Comparison of ENCODE assay signal across 22 cellular contexts in the genomic region with DNA sequence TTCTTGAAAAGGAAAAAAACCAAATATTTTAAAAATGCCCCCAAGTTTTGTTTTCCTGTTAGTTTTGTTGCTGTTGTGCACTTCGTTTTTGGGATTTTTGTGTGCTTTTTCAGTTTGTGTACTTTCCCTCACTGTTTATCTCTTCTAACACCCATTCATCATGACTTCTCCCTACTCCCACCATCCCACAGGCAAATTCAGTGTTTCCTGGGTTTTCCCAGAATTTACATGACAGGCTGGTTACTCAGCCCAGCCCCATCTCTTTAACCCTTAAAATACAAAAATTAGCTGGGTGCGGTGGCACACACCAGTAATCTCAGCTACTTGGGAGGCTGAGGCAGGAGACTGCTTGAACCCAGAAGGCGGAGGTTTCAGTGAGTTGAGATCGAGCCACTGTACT. TPM values are rescaled to one million over a fixed set of nuclear protein-coding genes. Genes with fewer than 3 reads are reported as not detected.
DNase-seq lines count a peak whose midpoint lies in the region; ATAC-seq and TF ChIP-seq lines count a peak whose summit lies in the region.
"Had no signal": no experiment of that assay in that cellular context is flagged by ENCODE, and none has a peak within 500 bp of the region (broad histone marks: within the 10 kb centered on the region; RNA-seq: fewer than 3 reads in every experiment).

No MANE protein-coding gene starts in this region.

- peaks cover 2% of the 10 kb centered on the region; the same call in 1 of the 2 replicates for H3K9me3 ChIP-seq in IMR-90 (ENCODE audit: control insufficient read depth, insufficient read depth, low read length)
- H3K9me3 ChIP-seq in adipocyte (ENCODE audit: control insufficient read depth, low read length) = no peaks in the 10 kb centered on the region

- H3K36me3 ChIP-seq in IMR-90 (ENCODE audit: control insufficient read depth, insufficient read depth, low read length) = peaks cover 1% of the 10 kb centered on the region
- H3K36me3 ChIP-seq in adipocyte (ENCODE audit: control insufficient read depth, insufficient read depth, low read length, severe bottlenecking) = no peaks in the 10 kb centered on the region

- peaks cover 31% of the 10 kb centered on the region for H3K9me3 Mint-ChIP-seq in T-helper 1 cell treated with Interleukin-12 subunit alpha and Interleukin-12 subunit beta and Interleukin-4 antibody, amounts not matched to agents 30 μg/mL and 1 μg/mL, for 36 hours
- H3K9me3 Mint-ChIP-seq in neural crest cell = peaks cover 14% of the 10 kb centered on the region
- H3K9me3 Mint-ChIP-seq: effector memory CD8-positive, alpha-beta T cell had no signal

- POLR2A ChIA-PET in IMR-90 (lab: Charles Lee; ENCODE audit: unreplicated experiment) = no interaction called here

- DNase-seq in T-helper 1 cell = no peak
- peak; percentile 41 for DNase-seq in IMR-90
- no peak for DNase-seq in adipocyte (ENCODE audit: low read depth)
- DNase-seq in neural crest cell (ENCODE audit: low read depth, low spot score) = no peak
- DNase-seq: activated effector memory CD4-positive, alpha-beta T cell treated with Interleukin-2 at 50 U/mL for 16 hours; Calu3; effector memory CD8-positive, alpha-beta T cell; heart left ventricle; KG1; NCI-H187; NCI-H748 treated with DMSO at 0.1 percent for 48 hours; stimulated activated naive CD4-positive, alpha-beta T cell treated with Interleukin-2 at 50 U/mL for 16 hours; SW 1271 had no signal

- no peak for TF ChIP-seq CTCF in IMR-90 (conservative IDR thresholded peaks at IDR 0.05; ENCODE audit: low read depth, low read length)
- TF ChIP-seq CTCF in neural crest cell (conservative IDR thresholded peaks at IDR 0.05) = no peak

- no peak overlapping the region for H3K27ac ChIP-seq in IMR-90 (ENCODE audit: insufficient read depth, low read length)
- H3K27ac ChIP-seq: 22Rv1, heart left ventricle had no signal

- no peak overlapping the region for H2BK20ac ChIP-seq in IMR-90 (ENCODE audit: low read depth, low read length)

- TF ChIP-seq RAD21 in IMR-90 (IDR thresholded peaks at IDR 0.05; ENCODE audit: low read length) = no peak

- no peaks in the 10 kb centered on the region for H4K20me1 ChIP-seq in IMR-90 (ENCODE audit: insufficient read depth, low read length)

- H3K4me3 Mint-ChIP-seq in T-helper 1 cell treated with Interleukin-12 subunit alpha and Interleukin-12 subunit beta and Interleukin-4 antibody, amounts not matched to agents 30 μg/mL and 1 μg/mL, for 36 hours = no peak overlapping the region
- no peak overlapping the region for H3K4me3 Mint-ChIP-seq in neural crest cell
- H3K4me3 Mint-ChIP-seq: B cell; effector memory CD8-positive, alpha-beta T cell; nephron had no signal

- no peak overlapping the region for H2BK15ac ChIP-seq in IMR-90 (ENCODE audit: low read depth, low read length)

- H3K36me3 Mint-ChIP-seq in T-helper 1 cell treated with Interleukin-12 subunit alpha and Interleukin-12 subunit beta and Interleukin-4 antibody, amounts not matched to agents 30 μg/mL and 1 μg/mL, for 36 hours (ENCODE audit: low read depth) = peaks cover 54% of the 10 kb centered on the region
- peaks cover 59% of the 10 kb centered on the region for H3K36me3 Mint-ChIP-seq in neural crest cell (ENCODE audit: low read depth)

- H4K5ac ChIP-seq in IMR-90 (ENCODE audit: low read depth, low read length) = no peak overlapping the region

- H2AK5ac ChIP-seq in IMR-90 (ENCODE audit: low read depth, low read length) = no peak overlapping the region

- no CpG with 5 or more reads among the region's 4 CpGs for WGBS in IMR-90 (ENCODE audit: extremely low coverage in 2 of 2, insufficient read length in 1 of 2), 2 experiments

- H3K56ac ChIP-seq in IMR-90 (ENCODE audit: extremely low read depth, insufficient read depth, low read length) = no peak overlapping the region

- CTCF ChIA-PET in IMR-90 (lab: Yijun Ruan, JAX) = no interaction called here

- H3K18ac ChIP-seq in IMR-90 (ENCODE audit: low read depth, low read length) = no peak overlapping the region

- dilution Hi-C loops in IMR-90 (cut with HindIII; ENCODE audit: low sequenced_read_pairs, unreplicated experiment) = no loop called here

- ATAC-seq in IMR-90 (ENCODE audit: low read depth) (no peak), HG02623 (IDR thresholded peaks at IDR 0.05; ENCODE audit: unreplicated experiment) (no peak), GM19023 (IDR thresholded peaks at IDR 0.05; ENCODE audit: unreplicated experiment) (no peak), GM18867 (IDR thresholded peaks at IDR 0.05; ENCODE audit: unreplicated experiment) (no peak)
- ATAC-seq: effector memory CD8-positive, alpha-beta T cell; heart left ventricle had no signal

- no peak overlapping the region for H4K8ac ChIP-seq in IMR-90 (ENCODE audit: low read depth in 2 of 2, low read length in 2 of 2)

- peaks cover 4% of the 10 kb centered on the region for H3K4me1 ChIP-seq in IMR-90 (ENCODE audit: control insufficient read depth, insufficient read depth, low read length)
- H3K4me1 ChIP-seq in adipocyte (ENCODE audit: control insufficient read depth, insufficient read depth, low read length) = peaks cover 11% of the 10 kb centered on the region

- H3K14ac ChIP-seq in IMR-90 (replicated peaks; ENCODE audit: low read depth, low read length) = no peak overlapping the region

- H2BK120ac ChIP-seq in IMR-90 (ENCODE audit: low read depth, low read length) = no peak overlapping the region

- H3K4me3 ChIP-seq in IMR-90 (ENCODE audit: insufficient read depth, low read depth, low read length) (no peak overlapping the region), adipocyte (ENCODE audit: low read length) (no peak overlapping the region)
- H3K4me3 ChIP-seq: heart left ventricle, skin epidermis, tibial nerve had no signal

- H2AFZ ChIP-seq in IMR-90 (replicated peaks; ENCODE audit: low read length, poor library complexity) = no peak overlapping the region

- no peak overlapping the region for H3K23ac ChIP-seq in IMR-90 (ENCODE audit: low read depth, low read length)

- peaks cover 17 to 54% of the 10 kb centered on the region in 2 experiments; a peak in 3 of 4 replicates for H3K79me1 ChIP-seq in IMR-90 (ENCODE audit: low read depth in 1 of 2, low read length in 2 of 2)

- no peak overlapping the region for H3K4me2 ChIP-seq in IMR-90 (ENCODE audit: low read depth, low read length)

- in situ Hi-C loops in IMR-90 (cut with MboI; ENCODE audit: low sequenced_read_pairs) = no loop called here

- no peaks in the 10 kb centered on the region; the same call in none of the 2 replicates for H3K9me1 ChIP-seq in IMR-90 (ENCODE audit: insufficient read depth, low read length)

- peaks cover 39% of the 10 kb centered on the region for H3K4me1 Mint-ChIP-seq in T-helper 1 cell treated with Interleukin-12 subunit alpha and Interleukin-12 subunit beta and Interleukin-4 antibody, amounts not matched to agents 30 μg/mL and 1 μg/mL, for 36 hours (ENCODE audit: low read depth)
- peaks cover 25% of the 10 kb centered on the region for H3K4me1 Mint-ChIP-seq in neural crest cell
- H3K4me1 Mint-ChIP-seq: nephron had no signal

- no TSS peak for BruUV-seq in IMR-90 (replicated peaks; lab: Mats Ljungman, UMichigan)

- peak overlapping the region; percentile 8 for H3K27ac Mint-ChIP-seq in T-helper 1 cell treated with Interleukin-12 subunit alpha and Interleukin-12 subunit beta and Interleukin-4 antibody, amounts not matched to agents 30 μg/mL and 1 μg/mL, for 36 hours
- H3K27ac Mint-ChIP-seq in neural crest cell (ENCODE audit: unreplicated experiment) = peak overlapping the region; percentile 59
- H3K27ac Mint-ChIP-seq: B cell, nephron had no signal

- no peak overlapping the region for H2AK9ac ChIP-seq in IMR-90 (replicated peaks; ENCODE audit: low read depth, low read length, poor library complexity)

- no peak overlapping the region for H3K4ac ChIP-seq in IMR-90 (ENCODE audit: low read depth, low read length)

- H2BK5ac ChIP-seq in IMR-90 (ENCODE audit: low read depth, low read length, poor library complexity, severe bottlenecking) = no peak overlapping the region

- intact Hi-C loops in IMR-90 (cut with micrococcal nuclease) = loop anchor here (5.0 kb wide), 1 partner anchor 40 kb away; no protein-coding TSS in a partner anchor

- TF ChIP-seq POLR2A in IMR-90 (IDR thresholded peaks at IDR 0.05; ENCODE audit: low read depth, low read length) = no peak

- H3K27me3 ChIP-seq in IMR-90 (ENCODE audit: control insufficient read depth, insufficient read depth, low read length) (no peaks in the 10 kb centered on the region), adipocyte (replicated peaks; ENCODE audit: control insufficient read depth, insufficient read depth, low read length) (no peaks in the 10 kb centered on the region)
- H3K27me3 ChIP-seq: heart left ventricle, tibial nerve had no signal

- H3K9ac ChIP-seq in IMR-90 (ENCODE audit: low read depth, low read length) (no peak overlapping the region), adipocyte (ENCODE audit: low read length) (peak overlapping the region; percentile 9)

- no peaks in the 10 kb centered on the region for H3K27me3 Mint-ChIP-seq in T-helper 1 cell treated with Interleukin-12 subunit alpha and Interleukin-12 subunit beta and Interleukin-4 antibody, amounts not matched to agents 30 μg/mL and 1 μg/mL, for 36 hours (ENCODE audit: low read depth)
- no peaks in the 10 kb centered on the region for H3K27me3 Mint-ChIP-seq in neural crest cell (ENCODE audit: low read depth)
- H3K27me3 Mint-ChIP-seq: B cell; effector memory CD8-positive, alpha-beta T cell had no signal

- no peak overlapping the region for H4K91ac ChIP-seq in IMR-90 (ENCODE audit: insufficient read depth, low read depth, low read length)

TF ChIP-seq in IMR-90, 13 proteins besides CTCF, POLR2A, EP300 and RAD21:
- TF ChIP-seq, protein P1, sequence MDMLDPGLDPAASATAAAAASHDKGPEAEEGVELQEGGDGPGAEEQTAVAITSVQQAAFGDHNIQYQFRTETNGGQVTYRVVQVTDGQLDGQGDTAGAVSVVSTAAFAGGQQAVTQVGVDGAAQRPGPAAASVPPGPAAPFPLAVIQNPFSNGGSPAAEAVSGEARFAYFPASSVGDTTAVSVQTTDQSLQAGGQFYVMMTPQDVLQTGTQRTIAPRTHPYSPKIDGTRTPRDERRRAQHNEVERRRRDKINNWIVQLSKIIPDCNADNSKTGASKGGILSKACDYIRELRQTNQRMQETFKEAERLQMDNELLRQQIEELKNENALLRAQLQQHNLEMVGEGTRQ (IDR thresholded peaks at IDR 0.05; ENCODE audit: low read depth, low read length) = no peak
- TF ChIP-seq CHD1 (IDR thresholded peaks at IDR 0.05; ENCODE audit: low read depth, low read length) = no peak
- no peak for TF ChIP-seq BHLHE40 (IDR thresholded peaks at IDR 0.05; ENCODE audit: low read depth, low read length)
- TF ChIP-seq SMC3 (IDR thresholded peaks at IDR 0.05; ENCODE audit: low read depth, low read length) = no peak
- TF ChIP-seq CEBPB (IDR thresholded peaks at IDR 0.05; ENCODE audit: low read depth, low read length) = no peak

RNA-seq across cellular contexts. Expression of a gene that starts 15.5 kb away (rescaled TPM):
- total RNA-seq in IMR-90 (2012; rRNA removed) (127 and 138 TPM in 2 replicates), neural crest cell (153 and 165 TPM in 2 replicates)
- 96.9 and 191 TPM in 2 replicates for polyA plus RNA-seq in IMR-90 (2012; rRNA removed)
- 27.3 and 34.3 TPM in 2 replicates for polyA plus RNA-seq in IMR-90 (2012; cell fraction: cytosol; rRNA removed)
- 5.9 and 19.4 TPM in 2 replicates for polyA plus RNA-seq in IMR-90 (2012; cell fraction: nucleus; rRNA removed; ENCODE audit: low replicate concordance)
